8 cellular contexts compared by ENCODE assay signal in genomic region chr17:79809530-79810137, GRCh38. TPM values are rescaled to one million over a fixed set of nuclear protein-coding genes. Genes with fewer than 3 reads are reported as not detected.
DNase-seq lines count a peak whose midpoint lies in the region; ATAC-seq, FAIRE-seq and TF ChIP-seq lines count a peak whose summit lies in the region.

No MANE protein-coding gene starts in this region.

- H3K4me2 ChIP-seq in BLaER1 (peak overlapping the region; percentile 71), HepG2 (ENCODE audit: low read depth, low read length) (peak overlapping the region; percentile 63)

- H3K4me1 ChIP-seq in BLaER1, result peaks cover 42% of the 10 kb centered on the region
- H3K4me1 ChIP-seq in HepG2 (ENCODE audit: insufficient read depth, low read length), result peaks cover 53% of the 10 kb centered on the region

- CTCF ChIA-PET in HepG2 (lab: Yijun Ruan, JAX; ENCODE audit: low intra/inter-chr PET ratio, low total read pairs), result interaction anchor here (1.1 to 1.4 kb wide), 3 partner anchors 106 to 161 kb away, joined by 3 to 4 read pairs (median 3); no protein-coding TSS in a partner anchor

- POLR2A ChIA-PET in HepG2 (lab: Yijun Ruan, JAX), result interaction anchor here (1.0 to 16.5 kb wide), 10 partner anchors 9 to 184 kb away, joined by 4 to 274 read pairs (median 11); partner anchors contain the start of genes CBX4 and CBX8

- TF ChIP-seq EP300 in HepG2 (IDR thresholded peaks at IDR 0.05; ENCODE audit: low read depth in 2 of 2, low read length in 2 of 2) (no peak), HepG2 (CRISPR knock-in tag; IDR thresholded peaks at IDR 0.05; ENCODE audit: borderline replicate concordance) (no peak)

- ATAC-seq in HepG2 (peak; percentile 2), GM21515 (IDR thresholded peaks at IDR 0.05; ENCODE audit: unreplicated experiment) (no peak), GM19455 (IDR thresholded peaks at IDR 0.05; ENCODE audit: unreplicated experiment) (no peak)

- 8% methylated on average over 39 of the region's 43 CpGs for WGBS in HepG2 (ENCODE audit: low lambda C conversion rate)

- H4K20me1 ChIP-seq in BLaER1 (peaks cover 75% of the 10 kb centered on the region), HepG2 (ENCODE audit: insufficient read depth, low read length) (no peaks in the 10 kb centered on the region)

- H3K79me2 ChIP-seq in HepG2 (ENCODE audit: insufficient read depth, low read length), result no peaks in the 10 kb centered on the region

- DNase-seq in H7 (peak; percentile 74), RPMI8226 (peak; percentile 87), HepG2 (ENCODE audit: low spot score) (no peak), epidermal melanocyte (ENCODE audit: insufficient read length, low spot score) (no peak)
- no peak for DNase-seq in activated CD4-positive, CD25-positive, alpha-beta regulatory T cell treated with anti-CD3 and anti-CD28 coated beads, Interleukin-2, amount 50 U/mL, for 72 hours

- no peak overlapping the region for H3K27ac ChIP-seq in BLaER1
- H3K27ac ChIP-seq in HepG2 (ENCODE audit: extremely low read length, insufficient read depth, low read length), result no peak overlapping the region

- TF ChIP-seq RAD21 in HepG2 (CRISPR knock-in tag; IDR thresholded peaks at IDR 0.05), result no peak

- no peak for TF ChIP-seq POLR2A in HepG2 (IDR thresholded peaks at IDR 0.05; ENCODE audit: insufficient read depth in 1 of 2, low read depth in 2 of 2, low read length in 2 of 2)

- H3K27me3 ChIP-seq in BLaER1 (peaks cover 100% of the 10 kb centered on the region), H7 (ENCODE audit: control insufficient read depth, insufficient read depth, low read length) (peaks cover 94% of the 10 kb centered on the region), HepG2 (ENCODE audit: control insufficient read depth in 1 of 2, insufficient read depth in 2 of 2, low read length in 2 of 2) (peaks cover 29 to 75% of the 10 kb centered on the region in 2 experiments)

- H3K36me3 ChIP-seq in BLaER1, result no peaks in the 10 kb centered on the region
- H3K36me3 ChIP-seq in H7 (replicated peaks; ENCODE audit: control insufficient read depth, insufficient read depth, low read length), result no peaks in the 10 kb centered on the region
- no peaks in the 10 kb centered on the region for H3K36me3 ChIP-seq in HepG2 (replicated peaks in 1 of 2; ENCODE audit: control insufficient read depth in 1 of 2, insufficient read depth in 2 of 2, low read length in 2 of 2)

- H2AFZ ChIP-seq in HepG2 (ENCODE audit: low read length), result no peak overlapping the region

- no peak for TF ChIP-seq CTCF in HepG2 (CRISPR knock-in tag; IDR thresholded peaks at IDR 0.05)

- intact Hi-C loops in HepG2 (cut with micrococcal nuclease; ENCODE audit: unreplicated experiment), result loop anchor here (2.0 kb wide), 1 partner anchor 183 kb away; no protein-coding TSS in a partner anchor

- FAIRE-seq in HepG2 (lab: Jason Lieb, UNC), result no peak

- H3K4me3 ChIP-seq in BLaER1 (peak overlapping the region; percentile 27; the same call in 1 of the 2 replicates), H7 (ENCODE audit: insufficient read depth, low read depth, low read length) (peak overlapping the region; percentile 10; the same call in 1 of the 2 replicates), HepG2 (replicated peaks in 1 of 3; ENCODE audit: insufficient read depth in 1 of 3, low read depth in 2 of 3, low read length in 3 of 3) (peak overlapping the region in 2 of 3 experiments; percentile 19 to 47; a peak in 2 of 6 replicates)

- H3K9me3 ChIP-seq in BLaER1 (no peaks in the 10 kb centered on the region), HepG2 (ENCODE audit: low read length) (no peaks in the 10 kb centered on the region)

- no TSS peak for BruUV-seq in HepG2 (replicated peaks; lab: Mats Ljungman, UMichigan)

- in situ Hi-C loops in HepG2 (cut with HindIII; ENCODE audit: extremely low pct_ligation_motif_present, low pct_unique_long_range_greater_than_20kb), result loop anchor here (5.0 kb wide), 2 partner anchors 108 to 183 kb away; no protein-coding TSS in a partner anchor

- H3K9ac ChIP-seq in BLaER1, result no peak overlapping the region
- 0 out of 2 replicates have a peak overlapping the region, but pooled peaks have one; percentile 33 for H3K9ac ChIP-seq in HepG2 (ENCODE audit: insufficient read depth, low read depth, low read length)

RNA-seq across cellular contexts. Expression of gene CBX8, which starts 12.8 kb away (rescaled TPM):
- total RNA-seq in H7 (2014; rRNA removed; shearing (Covaris generic)), result 1.4 and 1.9 TPM in 2 replicates
- total RNA-seq in HepG2 (2016; rRNA removed; fragmentation: Illumina TruSeq; extraction: Trizol), result 12.0 and 12.6 TPM in 2 replicates
- 1.3 and 2.4 TPM in 2 replicates for total RNA-seq in HepG2 (2016; cell fraction: cytosol; rRNA removed; fragmentation: Illumina TruSeq; extraction: Trizol; ENCODE audit: low read depth)
- total RNA-seq in HepG2 (2016; cell fraction: insoluble cytoplasmic fraction; rRNA removed; fragmentation: Illumina TruSeq; extraction: Trizol), result 12.8 and 13.5 TPM in 2 replicates
- total RNA-seq in HepG2 (2016; cell fraction: membrane; rRNA removed; fragmentation: Illumina TruSeq; extraction: Trizol), result 4.8 and 5.6 TPM in 2 replicates
- total RNA-seq in HepG2 (2016; cell fraction: nucleus; rRNA removed; fragmentation: Illumina TruSeq; extraction: Trizol), result 5.7 and 8.6 TPM in 2 replicates
- 0.34 and 0.76 TPM in 2 replicates for polyA plus RNA-seq in HepG2 (2011; rRNA removed)
- polyA plus RNA-seq in HepG2 (2011; cell fraction: cytosol; rRNA removed), result 0.72 and 0.99 TPM in 2 replicates
- 3.4 and 5.0 TPM in 2 replicates for polyA plus RNA-seq in HepG2 (2011; cell fraction: nucleus; rRNA removed)
- polyA plus RNA-seq in HepG2 (2012), result 7.4 and 7.7 TPM in 2 replicates
- polyA plus RNA-seq in HepG2 (2016; cell fraction: cytosol; fragmentation: Illumina TruSeq; extraction: Trizol; ENCODE audit: low read depth), result 0.54 and 0.80 TPM in 2 replicates
- polyA plus RNA-seq in HepG2 (2016; cell fraction: insoluble cytoplasmic fraction; fragmentation: Illumina TruSeq; extraction: Trizol; ENCODE audit: low read depth), result 10.9 and 11.0 TPM in 2 replicates
- 1.4 TPM in 2 replicates for polyA plus RNA-seq in HepG2 (2016; cell fraction: membrane; fragmentation: Illumina TruSeq; extraction: Trizol; ENCODE audit: low read depth)
- 15.7 and 18.7 TPM in 2 replicates for polyA plus RNA-seq in HepG2 (2016; cell fraction: nucleus; fragmentation: Illumina TruSeq; extraction: Trizol; ENCODE audit: insufficient read depth, low read depth)
- 1.2 and 1.6 TPM in 2 replicates for polyA minus RNA-seq in HepG2 (2011; rRNA and poly(A)+ RNA removed; ENCODE audit: low replicate concordance)
- 1.8 and 1.9 TPM in 2 replicates for polyA minus RNA-seq in HepG2 (2011; cell fraction: cytosol; rRNA and poly(A)+ RNA removed)
- polyA minus RNA-seq in HepG2 (2011; cell fraction: nucleus; rRNA and poly(A)+ RNA removed), result 0.77 and 0.87 TPM in 2 replicates

RNA-seq across cellular contexts. Expression of gene CBX4, which starts 29.6 kb away (rescaled TPM):
- 6.4 and 6.6 TPM in 2 replicates for total RNA-seq in H7 (2014; rRNA removed; shearing (Covaris generic))
- total RNA-seq in HepG2 (2016; rRNA removed; fragmentation: Illumina TruSeq; extraction: Trizol), result 17.1 and 25.8 TPM in 2 replicates
- total RNA-seq in HepG2 (2016; cell fraction: cytosol; rRNA removed; fragmentation: Illumina TruSeq; extraction: Trizol; ENCODE audit: low read depth), result 4.7 and 4.8 TPM in 2 replicates
- 17.7 and 25.2 TPM in 2 replicates for total RNA-seq in HepG2 (2016; cell fraction: insoluble cytoplasmic fraction; rRNA removed; fragmentation: Illumina TruSeq; extraction: Trizol)
- total RNA-seq in HepG2 (2016; cell fraction: membrane; rRNA removed; fragmentation: Illumina TruSeq; extraction: Trizol), result 13.9 and 15.1 TPM in 2 replicates
- total RNA-seq in HepG2 (2016; cell fraction: nucleus; rRNA removed; fragmentation: Illumina TruSeq; extraction: Trizol), result 18.5 and 22.8 TPM in 2 replicates
- polyA plus RNA-seq in HepG2 (2011; rRNA removed), result 50.8 and 61.1 TPM in 2 replicates
- polyA plus RNA-seq in HepG2 (2011; cell fraction: cytosol; rRNA removed), result 31.1 and 45.6 TPM in 2 replicates
- 117 and 122 TPM in 2 replicates for polyA plus RNA-seq in HepG2 (2011; cell fraction: nucleus; rRNA removed)
- polyA plus RNA-seq in HepG2 (2012), result 27.9 and 32.4 TPM in 2 replicates
- 3.7 and 4.2 TPM in 2 replicates for polyA plus RNA-seq in HepG2 (2016; cell fraction: cytosol; fragmentation: Illumina TruSeq; extraction: Trizol; ENCODE audit: low read depth)
- 29.4 and 33.0 TPM in 2 replicates for polyA plus RNA-seq in HepG2 (2016; cell fraction: insoluble cytoplasmic fraction; fragmentation: Illumina TruSeq; extraction: Trizol; ENCODE audit: low read depth)
- polyA plus RNA-seq in HepG2 (2016; cell fraction: membrane; fragmentation: Illumina TruSeq; extraction: Trizol; ENCODE audit: low read depth), result 11.7 and 12.5 TPM in 2 replicates
- polyA plus RNA-seq in HepG2 (2016; cell fraction: nucleus; fragmentation: Illumina TruSeq; extraction: Trizol; ENCODE audit: insufficient read depth, low read depth), result 60.4 and 60.8 TPM in 2 replicates
- polyA minus RNA-seq in HepG2 (2011; rRNA and poly(A)+ RNA removed; ENCODE audit: low replicate concordance), result 17.1 and 51.0 TPM in 2 replicates
- polyA minus RNA-seq in HepG2 (2011; cell fraction: cytosol; rRNA and poly(A)+ RNA removed), result 33.1 and 38.6 TPM in 2 replicates
- 17.8 and 25.2 TPM in 2 replicates for polyA minus RNA-seq in HepG2 (2011; cell fraction: nucleus; rRNA and poly(A)+ RNA removed)

RNA-seq across cellular contexts. Expression of gene CBX2, which starts 31.7 kb away (rescaled TPM):
- 89.1 and 97.4 TPM in 2 replicates for total RNA-seq in H7 (2014; rRNA removed; shearing (Covaris generic))
- 13.0 and 14.5 TPM in 2 replicates for total RNA-seq in HepG2 (2016; rRNA removed; fragmentation: Illumina TruSeq; extraction: Trizol)
- total RNA-seq in HepG2 (2016; cell fraction: cytosol; rRNA removed; fragmentation: Illumina TruSeq; extraction: Trizol; ENCODE audit: low read depth), result 6.8 and 7.5 TPM in 2 replicates
- 11.8 and 15.7 TPM in 2 replicates for total RNA-seq in HepG2 (2016; cell fraction: insoluble cytoplasmic fraction; rRNA removed; fragmentation: Illumina TruSeq; extraction: Trizol)
- 9.1 and 10.9 TPM in 2 replicates for total RNA-seq in HepG2 (2016; cell fraction: membrane; rRNA removed; fragmentation: Illumina TruSeq; extraction: Trizol)
- total RNA-seq in HepG2 (2016; cell fraction: nucleus; rRNA removed; fragmentation: Illumina TruSeq; extraction: Trizol), result 11.8 and 14.3 TPM in 2 replicates
- 31.1 and 40.2 TPM in 2 replicates for polyA plus RNA-seq in HepG2 (2011; rRNA removed)
- polyA plus RNA-seq in HepG2 (2011; cell fraction: cytosol; rRNA removed), result 25.9 and 34.2 TPM in 2 replicates
- polyA plus RNA-seq in HepG2 (2011; cell fraction: nucleus; rRNA removed), result 90.7 and 95.7 TPM in 2 replicates
- 41.2 and 46.2 TPM in 2 replicates for polyA plus RNA-seq in HepG2 (2012)
- 4.2 and 5.6 TPM in 2 replicates for polyA plus RNA-seq in HepG2 (2016; cell fraction: cytosol; fragmentation: Illumina TruSeq; extraction: Trizol; ENCODE audit: low read depth)
- polyA plus RNA-seq in HepG2 (2016; cell fraction: insoluble cytoplasmic fraction; fragmentation: Illumina TruSeq; extraction: Trizol; ENCODE audit: low read depth), result 9.1 and 12.0 TPM in 2 replicates
- polyA plus RNA-seq in HepG2 (2016; cell fraction: membrane; fragmentation: Illumina TruSeq; extraction: Trizol; ENCODE audit: low read depth), result 3.9 and 6.0 TPM in 2 replicates
- 18.6 and 21.1 TPM in 2 replicates for polyA plus RNA-seq in HepG2 (2016; cell fraction: nucleus; fragmentation: Illumina TruSeq; extraction: Trizol; ENCODE audit: insufficient read depth, low read depth)
- polyA minus RNA-seq in HepG2 (2011; rRNA and poly(A)+ RNA removed; ENCODE audit: low replicate concordance), result 42.9 and 69.2 TPM in 2 replicates
- 31.2 and 31.6 TPM in 2 replicates for polyA minus RNA-seq in HepG2 (2011; cell fraction: cytosol; rRNA and poly(A)+ RNA removed)
- 17.8 and 22.4 TPM in 2 replicates for polyA minus RNA-seq in HepG2 (2011; cell fraction: nucleus; rRNA and poly(A)+ RNA removed)

Comparison
In these comparisons a context has a peak if more than half of its experiments do, and no peak if none do; other contexts are left out.
1. DNase-seq: peak in H7 (single experiment) and RPMI8226 (single experiment); none in HepG2 (single experiment), activated CD4-positive, CD25-positive, alpha-beta regulatory T cell treated with anti-CD3 and anti-CD28 coated beads, Interleukin-2, amount 50 U/mL, for 72 hours (single experiment) and epidermal melanocyte (single experiment).
2. Peak in every context shown above with its lines, with median percentiles within 50 percentile points of each other: H3K4me3 ChIP-seq.